In the genomic region with DNA sequence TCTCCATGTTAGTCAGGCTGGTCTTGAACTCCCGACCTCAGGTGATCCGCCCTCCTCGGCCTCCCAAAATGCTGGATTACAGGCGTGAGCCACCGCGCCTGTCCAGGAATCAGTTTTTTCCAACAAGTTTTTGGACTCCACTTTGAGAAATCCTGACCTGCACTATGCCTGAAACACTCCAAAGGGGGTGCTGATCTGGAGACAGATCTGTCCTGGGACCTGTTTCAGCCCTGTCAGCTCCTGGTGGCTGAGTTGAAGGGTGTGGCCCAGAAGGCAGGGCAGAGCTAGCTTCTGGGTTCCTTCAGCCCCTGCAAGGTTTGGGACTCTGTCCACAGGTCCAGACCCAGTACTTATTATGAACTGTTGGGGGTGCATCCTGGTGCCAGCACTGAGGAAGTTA, we compare ENCODE assay signal across 14 cellular contexts. TPM values are rescaled to one million over a fixed set of nuclear protein-coding genes. Genes with fewer than 3 reads are reported as not detected.
A peak's percentile ranks its signal among the peaks of the same experiment; 100 is the strongest.
DNase-seq lines count a peak whose midpoint lies in the region; ATAC-seq, FAIRE-seq and TF ChIP-seq lines count a peak whose summit lies in the region.
"Had no signal": no experiment of that assay in that cellular context is flagged by ENCODE, and none has a peak within 500 bp of the region (broad histone marks: within the 10 kb centered on the region; RNA-seq: fewer than 3 reads in every experiment).

No MANE protein-coding gene starts in this region.

- H3K9me3 Mint-ChIP-seq in Caco-2 (ENCODE audit: unreplicated experiment) (no peaks in the 10 kb centered on the region), memory B cell (no peaks in the 10 kb centered on the region)
- no peaks in the 10 kb centered on the region for H3K9me3 Mint-ChIP-seq in activated CD8-positive, alpha-beta T cell treated with anti-CD3 and anti-CD28 coated beads for 36 hours

- no peak for TF ChIP-seq EP300 in A549 (IDR thresholded peaks at IDR 0.05)

- DNase-seq in A549 (ENCODE audit: low read depth in 1 of 2, low spot score in 1 of 2) (no peak), Caco-2 (no peak), memory B cell (ENCODE audit: low spot score in 2 of 2) (no peak), NOMO-1 treated with DMSO at 0.1 percent for 48 hours (lab: John Stamatoyannopoulos, UW; ENCODE audit: unreplicated experiment) (no peak), pancreas (no peak), NCI-H1048 (lab: John Stamatoyannopoulos, UW) (no peak)
- DNase-seq in activated CD8-positive, alpha-beta T cell treated with anti-CD3 and anti-CD28 coated beads for 36 hours, result no peak
- DNase-seq: effector CD8-positive, alpha-beta T cell; Kasumi-1; NCI-H2171 treated with DMSO at 0.1 percent for 48 hours; PC-3 had no signal

- H3K4me1 Mint-ChIP-seq in Caco-2 (ENCODE audit: low read depth, unreplicated experiment) (no peaks in the 10 kb centered on the region), memory B cell (peaks cover 37% of the 10 kb centered on the region)
- H3K4me1 Mint-ChIP-seq in activated CD8-positive, alpha-beta T cell treated with anti-CD3 and anti-CD28 coated beads for 36 hours (ENCODE audit: low read depth), result peaks cover 34% of the 10 kb centered on the region

- H3K4me3 Mint-ChIP-seq in Caco-2 (ENCODE audit: unreplicated experiment) (peak overlapping the region; percentile 83), memory B cell (peak overlapping the region; percentile 93)
- peak overlapping the region; percentile 81 for H3K4me3 Mint-ChIP-seq in activated CD8-positive, alpha-beta T cell treated with anti-CD3 and anti-CD28 coated beads for 36 hours

- H3K4me3 ChIP-seq in A549 (no peak overlapping the region; the same call in 2 of the 3 replicates), Caco-2 (ENCODE audit: low read depth, low read length) (no peak overlapping the region), pancreas (peak overlapping the region in 1 of 4 donors; percentile 81)

- FAIRE-seq in A549 (lab: Jason Lieb, UNC) (no peak), pancreas (lab: Jason Lieb, UNC) (no peak)
- FAIRE-seq: urothelium cell line had no signal

- H3K36me3 Mint-ChIP-seq in Caco-2 (ENCODE audit: insufficient read depth, unreplicated experiment) (peaks cover 24% of the 10 kb centered on the region), memory B cell (no peaks in the 10 kb centered on the region)
- H3K36me3 Mint-ChIP-seq in activated CD8-positive, alpha-beta T cell treated with anti-CD3 and anti-CD28 coated beads for 36 hours (ENCODE audit: low read depth), result peaks cover 13% of the 10 kb centered on the region

- H3K4me1 ChIP-seq in A549 (peaks cover 46% of the 10 kb centered on the region), Caco-2 (peaks cover 35% of the 10 kb centered on the region), pancreas (peaks cover 14 to 48% (median 14%) of the 10 kb centered on the region in 3 donors)

- no peak for ATAC-seq in A549
- no peak for ATAC-seq in activated CD8-positive, alpha-beta T cell treated with anti-CD3 and anti-CD28 coated beads for 36 hours
- ATAC-seq in memory B cell (ENCODE audit: low read depth), result no peak
- ATAC-seq in pancreas, result no peak
- ATAC-seq in GM18520 (IDR thresholded peaks at IDR 0.05; ENCODE audit: unreplicated experiment), result no peak
- ATAC-seq: PC-3 had no signal

- peak overlapping the region; percentile 98 for H3K4me2 ChIP-seq in A549

- H3K36me3 ChIP-seq in Caco-2 (ENCODE audit: control insufficient read depth, insufficient read depth, low read length) (peaks cover 2% of the 10 kb centered on the region; the same call in 1 of the 2 replicates), pancreas (no peaks in the 10 kb centered on the region)

- no TSS peak for BruUV-seq in Caco-2 (replicated peaks; lab: Mats Ljungman, UMichigan)

- TF ChIP-seq CTCF in A549 (IDR thresholded peaks at IDR 0.05) (no peak), Caco-2 (IDR thresholded peaks at IDR 0.05; ENCODE audit: insufficient read depth in 1 of 2, low read depth in 1 of 2, low read length in 1 of 2, severe bottlenecking in 1 of 2, unreplicated experiment in 1 of 2) (no peak), pancreas (IDR thresholded peaks at IDR 0.05) (no peak)
- no peak for TF ChIP-seq CTCF in activated CD8-positive, alpha-beta T cell treated with anti-CD3 and anti-CD28 coated beads for 36 hours (IDR thresholded peaks at IDR 0.05)

- POLR2A ChIA-PET in A549 (lab: Yijun Ruan, JAX) (no interaction called here), Caco-2 (lab: Charles Lee) (interaction anchor here (0.7 to 1.3 kb wide), 2 partner anchors 10 to 12 kb away, joined by 5 read pairs; no protein-coding TSS in a partner anchor)
- POLR2A ChIA-PET in activated CD8-positive, alpha-beta T cell treated with anti-CD3 and anti-CD28 coated beads for 36 hours (lab: Charles Lee), result interaction anchor here (0.8 to 4.6 kb wide), 9 partner anchors 8 to 85 kb away, joined by 3 to 39 read pairs (median 4); a partner anchor contains a TSS

- no peak overlapping the region; a peak in 1 of 6 replicates for H3K27ac ChIP-seq in A549
- no peak overlapping the region for H3K27ac ChIP-seq in pancreas

- 92% methylated on average over 6 of the region's 6 CpGs for WGBS in A549 (ENCODE audit: missing lambda C conversion rate)
- WGBS in pancreas, 2 donors, result 82 to 92% methylated on average over 6 of the region's 6 CpGs

- TF ChIP-seq RAD21 in A549 (conservative IDR thresholded peaks at IDR 0.05 in 1 of 2, IDR thresholded peaks at IDR 0.05 in 1 of 2), result no peak

- intact Hi-C loops in Caco-2 (cut with micrococcal nuclease; ENCODE audit: unreplicated experiment) (no loop called here), pancreas (cut with DNase I) (no loop called here)
- intact Hi-C loops in activated CD8-positive, alpha-beta T cell treated with anti-CD3 and anti-CD28 coated beads for 36 hours (cut with micrococcal nuclease), result no loop called here

- no peak overlapping the region for H3K27ac Mint-ChIP-seq in Caco-2 (ENCODE audit: unreplicated experiment)
- H3K27ac Mint-ChIP-seq in activated CD8-positive, alpha-beta T cell treated with anti-CD3 and anti-CD28 coated beads for 36 hours, result no peak overlapping the region
- H3K27ac Mint-ChIP-seq in memory B cell, result peak overlapping the region; percentile 19

- CTCF ChIA-PET in A549 (lab: Yijun Ruan, JAX) (interaction anchor here (1.5 to 2.8 kb wide), 3 partner anchors 14 to 73 kb away, joined by 4 to 14 read pairs (median 4); no protein-coding TSS in a partner anchor), Caco-2 (lab: Charles Lee) (interaction anchor here (0.7 kb wide), 1 partner anchor 1500 kb away, joined by 6 read pairs; no protein-coding TSS in a partner anchor)
- CTCF ChIA-PET in activated CD8-positive, alpha-beta T cell treated with anti-CD3 and anti-CD28 coated beads for 36 hours (lab: Charles Lee), result interaction anchor here (0.9 to 1.5 kb wide), 3 partner anchors 15 to 40 kb away, joined by 3 to 5 read pairs (median 3); no protein-coding TSS in a partner anchor

- TF ChIP-seq POLR2A in A549 (IDR thresholded peaks at IDR 0.05; ENCODE audit: low read length), result no peak

- H3K27me3 ChIP-seq in Caco-2 (replicated peaks; ENCODE audit: control insufficient read depth, insufficient read depth, low read length) (no peaks in the 10 kb centered on the region), pancreas (no peaks in the 10 kb centered on the region)
- H3K27me3 ChIP-seq: right atrium auricular region had no signal

- H3K27me3 Mint-ChIP-seq in Caco-2 (ENCODE audit: insufficient read depth, unreplicated experiment), result no peaks in the 10 kb centered on the region
- no peaks in the 10 kb centered on the region for H3K27me3 Mint-ChIP-seq in activated CD8-positive, alpha-beta T cell treated with anti-CD3 and anti-CD28 coated beads for 36 hours
- no peaks in the 10 kb centered on the region for H3K27me3 Mint-ChIP-seq in memory B cell

- H3K9me3 ChIP-seq in A549 (no peaks in the 10 kb centered on the region), Caco-2 (no peaks in the 10 kb centered on the region), pancreas (no peaks in the 10 kb centered on the region)
- H3K9me3 ChIP-seq: right atrium auricular region had no signal

RNA-seq across cellular contexts. Expression of a gene that starts 1.2 kb away (rescaled TPM):
- polyA plus RNA-seq in A549 (2011; rRNA removed), result 8.9 and 9.8 TPM in 2 replicates
- 10.6 and 16.8 TPM in 2 replicates for polyA plus RNA-seq in A549 (2012; cell fraction: cytosol; rRNA removed)
- polyA plus RNA-seq in A549 (2012; cell fraction: nucleus; rRNA removed), result 21.2 and 25.0 TPM in 2 replicates
- 12.6 to 16.6 TPM (median 16.2 TPM) in 3 replicates for polyA plus RNA-seq in A549 (2017; fragmentation: RNase III; extraction: RNeasy Plus Mini Kit Qiagen cat#74134 plus additional on column Dnase treatment)
- 6.9 and 10.5 TPM in 2 replicates for polyA minus RNA-seq in A549 (2011; rRNA and poly(A)+ RNA removed)
- 22.3 and 22.9 TPM in 2 replicates for total RNA-seq in Caco-2 (2022)
- 10 to 100 TPM; 25.8 to 26.1 TPM for total RNA-seq in activated CD8-positive, alpha-beta T cell treated with anti-CD3 and anti-CD28 coated beads for 36 hours
- 10 to 100 TPM; 28.1 to 39.1 (median 33.0) TPM for total RNA-seq in pancreas
- 100 to 1,000 TPM in 1 of 2 donors, 10 to 100 TPM in 1; 92.9 to 125 TPM for polyA plus RNA-seq in pancreas

RNA-seq across cellular contexts. Expression of a gene that starts 2.8 kb away (rescaled TPM):
- 6.8 and 10.9 TPM in 2 replicates for polyA plus RNA-seq in A549 (2011; rRNA removed)
- polyA plus RNA-seq in A549 (2012; cell fraction: cytosol; rRNA removed), result 21.9 and 26.1 TPM in 2 replicates
- polyA plus RNA-seq in A549 (2012; cell fraction: nucleus; rRNA removed), result 10.8 and 17.3 TPM in 2 replicates
- 24.6 to 26.7 TPM (median 26.5 TPM) in 3 replicates for polyA plus RNA-seq in A549 (2017; fragmentation: RNase III; extraction: RNeasy Plus Mini Kit Qiagen cat#74134 plus additional on column Dnase treatment)
- polyA minus RNA-seq in A549 (2011; rRNA and poly(A)+ RNA removed), result 7.2 and 9.9 TPM in 2 replicates
- 60.6 and 61.7 TPM in 2 replicates for total RNA-seq in Caco-2 (2022)
- 100 to 1,000 TPM in 1 of 2 experiments, 10 to 100 TPM in 1; 86.6 to 104 TPM for total RNA-seq in activated CD8-positive, alpha-beta T cell treated with anti-CD3 and anti-CD28 coated beads for 36 hours
- total RNA-seq in pancreas, result 10 to 100 TPM; 54.1 to 87.1 (median 62.2) TPM
- polyA plus RNA-seq in pancreas, result 100 to 1,000 TPM in 1 of 2 donors, 10 to 100 TPM in 1; 61.2 to 115 TPM

RNA-seq across cellular contexts. Expression of a gene that starts 5.5 kb away (rescaled TPM):
- polyA plus RNA-seq in A549 (2011; rRNA removed) (21.5 and 21.7 TPM in 2 replicates), A549 (2017; fragmentation: RNase III; extraction: RNeasy Plus Mini Kit Qiagen cat#74134 plus additional on column Dnase treatment) (25.7 to 33.2 TPM (median 33.1 TPM) in 3 replicates), pancreas (100 to 1,000 TPM in 1 of 2 donors, 10 to 100 TPM in 1; 69.7 to 115 TPM)
- 42.0 and 52.4 TPM in 2 replicates for polyA plus RNA-seq in A549 (2012; cell fraction: cytosol; rRNA removed)
- polyA plus RNA-seq in A549 (2012; cell fraction: nucleus; rRNA removed), result 73.1 and 89.7 TPM in 2 replicates
- 15.2 and 16.5 TPM in 2 replicates for polyA minus RNA-seq in A549 (2011; rRNA and poly(A)+ RNA removed)
- total RNA-seq in Caco-2 (2022) (31.9 and 33.4 TPM in 2 replicates), pancreas (10 to 100 TPM; 32.6 to 46.0 (median 38.4) TPM)
- total RNA-seq in activated CD8-positive, alpha-beta T cell treated with anti-CD3 and anti-CD28 coated beads for 36 hours, result 10 to 100 TPM; 66.0 to 69.2 TPM

RNA-seq across cellular contexts. Expression of a gene that starts 5.5 kb away (rescaled TPM):
- polyA plus RNA-seq in A549 (2011; rRNA removed) (18.6 and 25.2 TPM in 2 replicates), A549 (2017; fragmentation: RNase III; extraction: RNeasy Plus Mini Kit Qiagen cat#74134 plus additional on column Dnase treatment) (24.2 to 28.5 TPM (median 26.1 TPM) in 3 replicates), pancreas (10 to 100 TPM; 74.6 to 78.7 TPM)
- polyA plus RNA-seq in A549 (2012; cell fraction: cytosol; rRNA removed), result 31.3 and 36.3 TPM in 2 replicates
- polyA plus RNA-seq in A549 (2012; cell fraction: nucleus; rRNA removed), result 59.6 and 75.7 TPM in 2 replicates
- polyA minus RNA-seq in A549 (2011; rRNA and poly(A)+ RNA removed), result 26.9 and 27.9 TPM in 2 replicates
- total RNA-seq in Caco-2 (2022) (32.1 and 36.8 TPM in 2 replicates), pancreas (10 to 100 TPM; 18.6 to 33.1 (median 25.8) TPM)
- 10 to 100 TPM; 33.7 to 41.5 TPM for total RNA-seq in activated CD8-positive, alpha-beta T cell treated with anti-CD3 and anti-CD28 coated beads for 36 hours

RNA-seq across cellular contexts. Expression of a gene that starts 9.4 kb away (rescaled TPM):
- 40.5 and 41.4 TPM in 2 replicates for polyA plus RNA-seq in A549 (2011; rRNA removed)
- 114 and 125 TPM in 2 replicates for polyA plus RNA-seq in A549 (2012; cell fraction: cytosol; rRNA removed)
- polyA plus RNA-seq in A549 (2012; cell fraction: nucleus; rRNA removed), result 54.1 and 55.7 TPM in 2 replicates
- 131 to 142 TPM (median 136 TPM) in 3 replicates for polyA plus RNA-seq in A549 (2017; fragmentation: RNase III; extraction: RNeasy Plus Mini Kit Qiagen cat#74134 plus additional on column Dnase treatment)
- 27.7 and 31.9 TPM in 2 replicates for polyA minus RNA-seq in A549 (2011; rRNA and poly(A)+ RNA removed)
- total RNA-seq in Caco-2 (2022), result 70.2 and 76.8 TPM in 2 replicates
- 10 to 100 TPM; 23.5 to 26.9 TPM for total RNA-seq in activated CD8-positive, alpha-beta T cell treated with anti-CD3 and anti-CD28 coated beads for 36 hours
- total RNA-seq in pancreas, result 10 to 100 TPM; 37.8 to 64.1 (median 45.6) TPM
- polyA plus RNA-seq in pancreas, result 100 to 1,000 TPM; 307 to 344 TPM
